ENCODE assay signal across 1 cellular context in genomic region chr1:16677552-16678423, GRCh38.
A peak's percentile ranks its signal among the peaks of the same experiment; 100 is the strongest.
TF ChIP-seq lines count a peak whose summit lies in the region.

No MANE protein-coding gene starts in this region.

TF ChIP-seq in K562, 482 proteins besides CTCF, POLR2A, EP300 and RAD21 (continued from another document and continues in another):
- no peak for TF ChIP-seq CREB3L1 (IDR thresholded peaks at IDR 0.05; ENCODE audit: borderline replicate concordance, low read depth)
- TF ChIP-seq ZNF3 (CRISPR knock-in tag; IDR thresholded peaks at IDR 0.05), result peak; percentile 80
- no peak for TF ChIP-seq ZBTB9 (CRISPR knock-in tag; IDR thresholded peaks at IDR 0.05)
- no peak for TF ChIP-seq KHSRP (IDR thresholded peaks at IDR 0.05)
- TF ChIP-seq ZBTB33 (CRISPR knock-in tag; IDR thresholded peaks at IDR 0.05), result peak; percentile 85
- TF ChIP-seq ZBTB1 (CRISPR knock-in tag; IDR thresholded peaks at IDR 0.05; ENCODE audit: borderline replicate concordance, low read depth), result no peak
- TF ChIP-seq NCOR1 (IDR thresholded peaks at IDR 0.05), result no peak
- TF ChIP-seq AFF4 (CRISPR knock-in tag; IDR thresholded peaks at IDR 0.05), result 0 out of 2 replicates have a peak, but pooled peaks have one; percentile 69
- no peak for TF ChIP-seq ZNF124 (CRISPR knock-in tag; IDR thresholded peaks at IDR 0.05)
- TF ChIP-seq U2AF2 (optimal IDR thresholded peaks at IDR 0.05; ENCODE audit: low read depth, low read length), result no peak
- no peak for TF ChIP-seq HOMEZ (CRISPR knock-in tag; IDR thresholded peaks at IDR 0.05)
- TF ChIP-seq SRSF7 (optimal IDR thresholded peaks at IDR 0.05; ENCODE audit: low read depth, low read length), result no peak
- TF ChIP-seq MTA3 (IDR thresholded peaks at IDR 0.05; ENCODE audit: borderline replicate concordance), result 0 out of 2 replicates have a peak, but pooled peaks have one; percentile 22
- no peak for TF ChIP-seq ZNF507 (tag; conservative IDR thresholded peaks at IDR 0.05)
- TF ChIP-seq ZNF583 (CRISPR knock-in tag; IDR thresholded peaks at IDR 0.05), result no peak
- peak in 1 of 2 experiments; percentile 78; a peak in 2 of 4 replicates for TF ChIP-seq HDAC1 (IDR thresholded peaks at IDR 0.05)
- peak; percentile 68; the same call in 1 of the 2 replicates for TF ChIP-seq HIVEP1 (CRISPR knock-in tag; IDR thresholded peaks at IDR 0.05)
- peak; percentile 85 for TF ChIP-seq HOXB6 (CRISPR knock-in tag; IDR thresholded peaks at IDR 0.05; ENCODE audit: borderline replicate concordance)
- TF ChIP-seq KAT8 (IDR thresholded peaks at IDR 0.05; ENCODE audit: low read depth), result no peak
- TF ChIP-seq ZNF121 (CRISPR knock-in tag; conservative IDR thresholded peaks at IDR 0.05), result no peak
- TF ChIP-seq HMG20A (CRISPR knock-in tag; conservative IDR thresholded peaks at IDR 0.05), result no peak
- TF ChIP-seq PHB (CRISPR knock-in tag; IDR thresholded peaks at IDR 0.05), result no peak
- no peak for TF ChIP-seq ZNF707 (CRISPR knock-in tag; conservative IDR thresholded peaks at IDR 0.05)
- TF ChIP-seq TEAD4 (IDR thresholded peaks at IDR 0.05; ENCODE audit: low read length), result peak; percentile 88
- no peak for TF ChIP-seq TEAD4 (CRISPR knock-in tag; IDR thresholded peaks at IDR 0.05; ENCODE audit: borderline replicate concordance)
- peak in 1 of 2 experiments; percentile 42; a peak in 2 of 4 replicates for TF ChIP-seq TRIM24 (IDR thresholded peaks at IDR 0.05)
- no peak for TF ChIP-seq SMARCC2 (IDR thresholded peaks at IDR 0.05; ENCODE audit: low read depth)
- no peak for TF ChIP-seq EWSR1 (IDR thresholded peaks at IDR 0.05; ENCODE audit: borderline replicate concordance, low read depth, partially characterized antibody)
- TF ChIP-seq KLF16 (IDR thresholded peaks at IDR 0.05), result no peak
- peak; percentile 70 for TF ChIP-seq CXXC5 (CRISPR knock-in tag; IDR thresholded peaks at IDR 0.05)
- peak; percentile 58; the same call in 1 of the 2 replicates for TF ChIP-seq MXI1 (IDR thresholded peaks at IDR 0.05; ENCODE audit: low read depth, low read length)
- TF ChIP-seq ZNF668 (CRISPR knock-in tag; IDR thresholded peaks at IDR 0.05), result no peak
- TF ChIP-seq NR0B1 (IDR thresholded peaks at IDR 0.05; ENCODE audit: partially characterized antibody), result no peak
- no peak for TF ChIP-seq ATF6 (CRISPR knock-in tag; IDR thresholded peaks at IDR 0.05)
- TF ChIP-seq SMAD2 (IDR thresholded peaks at IDR 0.05; ENCODE audit: low read depth, low read length), result no peak
- no peak for TF ChIP-seq ZNF347 (CRISPR knock-in tag; IDR thresholded peaks at IDR 0.05; ENCODE audit: low read depth)
- 0 out of 6 replicates have a peak, but pooled peaks of 1 of the 3 experiments have one; percentile 19 for TF ChIP-seq ZBTB11 (CRISPR knock-in tag; IDR thresholded peaks at IDR 0.05)
- TF ChIP-seq SRF (CRISPR knock-in tag; IDR thresholded peaks at IDR 0.05), result peak in 1 of 2 experiments; percentile 35; a peak in 1 of 4 replicates
- no peak for TF ChIP-seq TFAP4 (CRISPR knock-in tag; IDR thresholded peaks at IDR 0.05; ENCODE audit: borderline replicate concordance)
- TF ChIP-seq GABPB2 (CRISPR knock-in tag; conservative IDR thresholded peaks at IDR 0.05), result 0 out of 2 replicates have a peak, but pooled peaks have one; percentile 87
- TF ChIP-seq PTBP1 (IDR thresholded peaks at IDR 0.05; ENCODE audit: low read depth, low read length), result no peak
- TF ChIP-seq MEIS2 (IDR thresholded peaks at IDR 0.05; ENCODE audit: partially characterized antibody), result no peak
- TF ChIP-seq FOS (IDR thresholded peaks at IDR 0.05; ENCODE audit: extremely low read depth, insufficient read length), result peak; percentile 38
- TF ChIP-seq RBM22 (IDR thresholded peaks at IDR 0.05; ENCODE audit: low read depth, low read length, poor library complexity, severe bottlenecking), result no peak
- TF ChIP-seq ARID3A (IDR thresholded peaks at IDR 0.05; ENCODE audit: borderline replicate concordance, low read depth, low read length), result no peak
